8 cellular contexts compared by ENCODE assay signal in genomic region chr4:81214518-81215218, GRCh38. TPM values are rescaled to one million over a fixed set of nuclear protein-coding genes. Genes with fewer than 3 reads are reported as not detected.
DNase-seq lines count a peak whose midpoint lies in the region; ATAC-seq and TF ChIP-seq lines count a peak whose summit lies in the region.

No MANE protein-coding gene starts in this region.

- no peak for TF ChIP-seq POLR2A in body of pancreas (IDR thresholded peaks at IDR 0.05)

- H3K9me3 ChIP-seq in body of pancreas: no peaks in the 10 kb centered on the region
- peaks cover 3% of the 10 kb centered on the region for H3K9me3 ChIP-seq in thoracic aorta
- H3K9me3 ChIP-seq in Caco-2: no peaks in the 10 kb centered on the region

- H3K27ac ChIP-seq in body of pancreas (peak overlapping the region in 1 of 4 donors; percentile 15), layer of hippocampus (ENCODE audit: low read depth, low read length) (peak overlapping the region; percentile 8), thoracic aorta (no peak overlapping the region)

- peaks cover 13% of the 10 kb centered on the region for H3K4me1 ChIP-seq in body of pancreas
- H3K4me1 ChIP-seq in thoracic aorta (ENCODE audit: control insufficient read depth in 1 of 2, low read depth in 2 of 2): peaks cover 0 to 14% of the 10 kb centered on the region in 2 donors
- H3K4me1 ChIP-seq in Caco-2: no peaks in the 10 kb centered on the region

- no TSS peak for BruUV-seq in Caco-2 (replicated peaks; lab: Mats Ljungman, UMichigan)

- CTCF ChIA-PET in Caco-2 (lab: Charles Lee): no interaction called here

- intact Hi-C loops in Right ventricle myocardium superior (cut with DNase I) (no loop called here), Right ventricle myocardium inferior (cut with DNase I) (no loop called here), body of pancreas (cut with DNase I) (no loop called here), Caco-2 (cut with micrococcal nuclease; ENCODE audit: unreplicated experiment) (no loop called here)

- no peak overlapping the region for H3K27ac Mint-ChIP-seq in Caco-2 (ENCODE audit: unreplicated experiment)

- H3K4me3 ChIP-seq in body of pancreas (peak overlapping the region in 1 of 2 donors; percentile 10), thoracic aorta (peak overlapping the region; percentile 68), Caco-2 (ENCODE audit: low read depth, low read length) (no peak overlapping the region)

- no peaks in the 10 kb centered on the region for H3K4me1 Mint-ChIP-seq in Caco-2 (ENCODE audit: low read depth, unreplicated experiment)

- H3K27me3 ChIP-seq in body of pancreas (no peaks in the 10 kb centered on the region), layer of hippocampus (ENCODE audit: control insufficient read depth, insufficient read depth, low read length) (peaks cover 8% of the 10 kb centered on the region), thoracic aorta (replicated peaks; ENCODE audit: insufficient read depth) (no peaks in the 10 kb centered on the region), Caco-2 (replicated peaks; ENCODE audit: control insufficient read depth, insufficient read depth, low read length) (no peaks in the 10 kb centered on the region)

- peaks cover 10% of the 10 kb centered on the region for H3K9me3 Mint-ChIP-seq in Caco-2 (ENCODE audit: unreplicated experiment)

- POLR2A ChIA-PET in Caco-2 (lab: Charles Lee): no interaction called here

- TF ChIP-seq CTCF in body of pancreas (IDR thresholded peaks at IDR 0.05): no peak
- no peak for TF ChIP-seq CTCF in thoracic aorta (IDR thresholded peaks at IDR 0.05)
- TF ChIP-seq CTCF in Caco-2 (IDR thresholded peaks at IDR 0.05; ENCODE audit: insufficient read depth in 1 of 2, low read depth in 1 of 2, low read length in 1 of 2, severe bottlenecking in 1 of 2, unreplicated experiment in 1 of 2): no peak

- DNase-seq in Right ventricle myocardium superior (no peak), Right ventricle myocardium inferior (ENCODE audit: missing footprints) (no peak), body of pancreas (peak in 1 of 4 donors; percentile 15), thoracic aorta (ENCODE audit: low spot score) (no peak), mesenteric fat pad (ENCODE audit: low spot score) (no peak), Caco-2 (no peak)

- H3K4me3 Mint-ChIP-seq in Caco-2 (ENCODE audit: unreplicated experiment): no peak overlapping the region

- H3K36me3 ChIP-seq in body of pancreas (replicated peaks in 1 of 2; ENCODE audit: insufficient read depth in 1 of 2, low read depth in 2 of 2) (no peaks in the 10 kb centered on the region), thoracic aorta (no peaks in the 10 kb centered on the region), Caco-2 (ENCODE audit: control insufficient read depth, insufficient read depth, low read length) (no peaks in the 10 kb centered on the region)

- ATAC-seq in Right ventricle myocardium superior (ENCODE audit: poor library complexity) (peak; percentile 29), Right ventricle myocardium inferior (no peak), body of pancreas (peak; percentile 49), thoracic aorta (ENCODE audit: insufficient number of reproducible peaks, low FRiP score, low read depth) (no peak), HG03097 (IDR thresholded peaks at IDR 0.05; ENCODE audit: low FRiP score, unreplicated experiment) (no peak)

- H3K36me3 Mint-ChIP-seq in Caco-2 (ENCODE audit: insufficient read depth, unreplicated experiment): no peaks in the 10 kb centered on the region

- WGBS in body of pancreas, 2 donors: 0 to 2% methylated on average over 13 to 58 of the region's 74 CpGs

- no peaks in the 10 kb centered on the region for H3K27me3 Mint-ChIP-seq in Caco-2 (ENCODE audit: insufficient read depth, unreplicated experiment)

RNA-seq across cellular contexts. Expression of gene PRKG2, which starts 0.4 kb away (rescaled TPM):
- total RNA-seq in Right ventricle myocardium superior: 0.05 TPM
- total RNA-seq in Right ventricle myocardium inferior: 0.05 TPM
- total RNA-seq in body of pancreas: 1 to 10 TPM in 1 of 2 donors, under 1 TPM in 1; 0.99 to 2.9 TPM
- total RNA-seq in thoracic aorta: under 1 TPM in 1 of 2 donors, not detected in 1; 0.14 TPM
- 0.19 TPM for total RNA-seq in mesenteric fat pad
- total RNA-seq in Caco-2 (2022): 3.2 and 5.6 TPM in 2 replicates

Comparison
In these comparisons a context has a peak if more than half of its experiments do, and no peak if none do; other contexts are left out.
1. ATAC-seq: peak in Right ventricle myocardium superior (single experiment) and body of pancreas (single experiment); none in Right ventricle myocardium inferior (single experiment), thoracic aorta (single experiment) and HG03097 (single experiment).